10 cellular contexts compared by ENCODE assay signal in the genomic region with DNA sequence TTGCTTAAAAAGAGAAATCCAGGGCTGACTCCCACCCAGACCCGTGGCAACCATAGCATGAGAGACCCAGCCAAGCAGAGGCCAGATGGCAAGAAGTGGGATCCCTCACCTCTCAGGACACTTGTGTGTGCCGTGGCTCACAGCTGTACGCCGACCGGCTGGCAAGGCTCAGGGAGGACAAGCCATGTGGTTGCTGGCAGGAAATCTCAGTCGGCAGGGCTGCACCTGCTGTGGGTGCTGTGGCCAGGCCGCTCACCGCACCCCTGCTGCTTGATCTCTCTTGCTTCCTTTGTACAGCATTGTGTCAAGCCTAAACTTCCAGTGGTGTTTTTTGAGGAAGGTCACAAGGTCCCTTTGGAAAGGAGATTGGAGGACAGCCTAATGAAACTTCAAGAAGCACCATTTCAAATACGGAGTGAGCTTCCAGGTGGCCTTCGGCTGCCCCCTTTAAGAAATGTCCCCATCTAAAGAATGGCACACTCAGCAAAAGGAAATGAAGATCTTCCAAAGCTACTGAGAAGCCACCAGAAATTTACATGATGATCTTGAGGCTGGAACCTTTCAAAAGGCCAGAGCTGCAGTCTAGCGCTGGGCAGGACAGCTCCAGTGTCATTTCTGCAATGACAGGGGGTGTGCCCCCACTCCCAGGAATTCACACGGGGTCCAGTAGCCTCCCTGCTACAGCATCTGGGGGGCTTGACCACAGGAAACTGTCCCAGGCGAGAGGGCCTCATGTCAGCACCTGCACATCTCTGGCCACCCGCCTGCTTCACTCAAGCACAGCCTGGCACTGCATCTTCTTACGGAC.
A peak's percentile ranks its signal among the peaks of the same experiment; 100 is the strongest.
DNase-seq lines count a peak whose midpoint lies in the region; ATAC-seq and TF ChIP-seq lines count a peak whose summit lies in the region.
"Had no signal": no experiment of that assay in that cellular context is flagged by ENCODE, and none has a peak within 500 bp of the region (broad histone marks: within the 10 kb centered on the region; RNA-seq: fewer than 3 reads in every experiment).

No MANE protein-coding gene starts in this region.

- H3K27ac ChIP-seq in stomach: no peak overlapping the region
- H3K27ac ChIP-seq: ascending aorta had no signal

- TF ChIP-seq POLR2A in stomach (IDR thresholded peaks at IDR 0.05): no peak

- H3K36me3 ChIP-seq in stomach: no peaks in the 10 kb centered on the region
- H3K36me3 ChIP-seq: ascending aorta had no signal

- no peak for TF ChIP-seq EP300 in stomach (IDR thresholded peaks at IDR 0.05)

- ATAC-seq in HG03280 (IDR thresholded peaks at IDR 0.05; ENCODE audit: unreplicated experiment): peak; percentile 86
- peak; percentile 51 for ATAC-seq in stimulated activated memory B cell treated with anti-CD40 and anti-IgM and Interleukin-4, amounts not matched to agents 10 μg/mL and 1 μg/mL and 100 μg/mL, for 72 hours
- ATAC-seq: K562 had no signal

- H3K27ac Mint-ChIP-seq in stimulated activated memory B cell treated with anti-CD40 and anti-IgM and Interleukin-4, amounts not matched to agents 10 μg/mL and 1 μg/mL and 100 μg/mL, for 72 hours: no peak overlapping the region

- peaks cover 8% of the 10 kb centered on the region for H3K4me1 Mint-ChIP-seq in stimulated activated memory B cell treated with anti-CD40 and anti-IgM and Interleukin-4, amounts not matched to agents 10 μg/mL and 1 μg/mL and 100 μg/mL, for 72 hours

- H3K9me3 Mint-ChIP-seq in stimulated activated memory B cell treated with anti-CD40 and anti-IgM and Interleukin-4, amounts not matched to agents 10 μg/mL and 1 μg/mL and 100 μg/mL, for 72 hours: no peaks in the 10 kb centered on the region

- WGBS in stomach, 5 donors: 70 to 83% (median 80%) methylated on average over 11 to 15 of the region's 15 CpGs

- H3K4me3 Mint-ChIP-seq in stimulated activated memory B cell treated with anti-CD40 and anti-IgM and Interleukin-4, amounts not matched to agents 10 μg/mL and 1 μg/mL and 100 μg/mL, for 72 hours: no peak overlapping the region

- H3K9me3 ChIP-seq in stomach: no peaks in the 10 kb centered on the region
- H3K9me3 ChIP-seq: ascending aorta had no signal

- no peaks in the 10 kb centered on the region for H3K4me1 ChIP-seq in stomach
- H3K4me1 ChIP-seq: ascending aorta had no signal

- H3K4me3 ChIP-seq in stomach: no peak overlapping the region
- H3K4me3 ChIP-seq: ascending aorta, K562 had no signal

- DNase-seq in activated CD8-positive, alpha-beta memory T cell treated with anti-CD3 and anti-CD28 coated beads for 1 hour (ENCODE audit: extremely low read depth in 1 of 2, low read depth in 1 of 2): peak; percentile 5 to 41
- DNase-seq in activated CD8-positive, alpha-beta memory T cell treated with anti-CD3 and anti-CD28 coated beads for 24 hours: no peak
- peak; percentile 22 to 46 for DNase-seq in activated T-cell treated with anti-CD3 and anti-CD28 coated beads, Interleukin-2, amount 50 U/mL, for 48 hours
- no peak for DNase-seq in SW 1271 (lab: John Stamatoyannopoulos, UW)
- DNase-seq in putamen (ENCODE audit: low spot score): no peak
- no peak for DNase-seq in stomach

- H3K27me3 Mint-ChIP-seq in stimulated activated memory B cell treated with anti-CD40 and anti-IgM and Interleukin-4, amounts not matched to agents 10 μg/mL and 1 μg/mL and 100 μg/mL, for 72 hours: peaks cover 22% of the 10 kb centered on the region

- no peaks in the 10 kb centered on the region for H3K36me3 Mint-ChIP-seq in stimulated activated memory B cell treated with anti-CD40 and anti-IgM and Interleukin-4, amounts not matched to agents 10 μg/mL and 1 μg/mL and 100 μg/mL, for 72 hours

- no peaks in the 10 kb centered on the region for H3K27me3 ChIP-seq in stomach
- H3K27me3 ChIP-seq: ascending aorta had no signal

- TF ChIP-seq CTCF in stomach (IDR thresholded peaks at IDR 0.05): no peak

- intact Hi-C loops in stomach (cut with DNase I; ENCODE audit: low total_unique reads): no loop called here

Comparison
In these comparisons a context has a peak if more than half of its experiments do, and no peak if none do; other contexts are left out.
1. DNase-seq: peak in activated CD8-positive, alpha-beta memory T cell treated with anti-CD3 and anti-CD28 coated beads for 1 hour (2 of 2) and activated T-cell treated with anti-CD3 and anti-CD28 coated beads, Interleukin-2, amount 50 U/mL, for 48 hours (2 of 2); none in activated CD8-positive, alpha-beta memory T cell treated with anti-CD3 and anti-CD28 coated beads for 24 hours (single experiment), SW 1271 (0 of 2), putamen (single experiment) and stomach (single experiment).